1 cellular context compared by ENCODE assay signal in the genomic region with DNA sequence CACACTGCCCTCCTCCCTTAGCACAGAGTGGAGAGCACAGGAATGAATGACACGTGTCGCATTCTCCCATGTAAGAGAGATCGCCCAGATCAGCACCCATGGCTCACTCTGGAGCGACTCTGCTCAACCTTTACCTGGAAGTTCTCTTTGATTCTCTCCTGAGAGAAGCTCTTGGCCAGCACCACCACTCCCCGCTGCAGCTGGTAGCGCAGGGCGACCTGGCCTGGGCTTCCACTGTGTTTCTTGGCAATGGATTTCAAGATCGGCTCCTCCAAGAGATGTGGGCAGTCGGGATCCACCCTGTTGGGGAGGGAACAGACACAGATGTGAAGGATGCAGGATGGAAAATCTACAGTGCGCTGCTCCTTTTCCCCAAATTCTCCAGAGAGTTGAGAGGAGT.
TF ChIP-seq lines count a peak whose summit lies in the region.

No MANE protein-coding gene starts in this region.

TF ChIP-seq in HepG2, 621 proteins besides CTCF, POLR2A, EP300 and RAD21:
- TF ChIP-seq ZNF672 (CRISPR knock-in tag; IDR thresholded peaks at IDR 0.05) (no peak), ZNF263 (CRISPR knock-in tag; IDR thresholded peaks at IDR 0.05) (no peak), ZNF256 (CRISPR knock-in tag; conservative IDR thresholded peaks at IDR 0.05) (no peak), NFKBIZ (CRISPR knock-in tag; IDR thresholded peaks at IDR 0.05) (no peak), MED8 (CRISPR knock-in tag; IDR thresholded peaks at IDR 0.05; ENCODE audit: insufficient replicate concordance) (no peak), MEIS2 (CRISPR knock-in tag; IDR thresholded peaks at IDR 0.05) (no peak), SALL2 (CRISPR knock-in tag; IDR thresholded peaks at IDR 0.05) (no peak), KDM6A (CRISPR knock-in tag; IDR thresholded peaks at IDR 0.05; ENCODE audit: low read depth) (no peak), ZKSCAN5 (CRISPR knock-in tag; IDR thresholded peaks at IDR 0.05) (no peak), FOXJ3 (CRISPR knock-in tag; IDR thresholded peaks at IDR 0.05; ENCODE audit: borderline replicate concordance) (no peak), ZNF766 (CRISPR knock-in tag; IDR thresholded peaks at IDR 0.05; ENCODE audit: borderline replicate concordance) (no peak), XBP1 (CRISPR knock-in tag; IDR thresholded peaks at IDR 0.05) (no peak), ZNF652 (CRISPR knock-in tag; IDR thresholded peaks at IDR 0.05; ENCODE audit: borderline replicate concordance, low read depth) (no peak)
- TF ChIP-seq, protein P1, sequence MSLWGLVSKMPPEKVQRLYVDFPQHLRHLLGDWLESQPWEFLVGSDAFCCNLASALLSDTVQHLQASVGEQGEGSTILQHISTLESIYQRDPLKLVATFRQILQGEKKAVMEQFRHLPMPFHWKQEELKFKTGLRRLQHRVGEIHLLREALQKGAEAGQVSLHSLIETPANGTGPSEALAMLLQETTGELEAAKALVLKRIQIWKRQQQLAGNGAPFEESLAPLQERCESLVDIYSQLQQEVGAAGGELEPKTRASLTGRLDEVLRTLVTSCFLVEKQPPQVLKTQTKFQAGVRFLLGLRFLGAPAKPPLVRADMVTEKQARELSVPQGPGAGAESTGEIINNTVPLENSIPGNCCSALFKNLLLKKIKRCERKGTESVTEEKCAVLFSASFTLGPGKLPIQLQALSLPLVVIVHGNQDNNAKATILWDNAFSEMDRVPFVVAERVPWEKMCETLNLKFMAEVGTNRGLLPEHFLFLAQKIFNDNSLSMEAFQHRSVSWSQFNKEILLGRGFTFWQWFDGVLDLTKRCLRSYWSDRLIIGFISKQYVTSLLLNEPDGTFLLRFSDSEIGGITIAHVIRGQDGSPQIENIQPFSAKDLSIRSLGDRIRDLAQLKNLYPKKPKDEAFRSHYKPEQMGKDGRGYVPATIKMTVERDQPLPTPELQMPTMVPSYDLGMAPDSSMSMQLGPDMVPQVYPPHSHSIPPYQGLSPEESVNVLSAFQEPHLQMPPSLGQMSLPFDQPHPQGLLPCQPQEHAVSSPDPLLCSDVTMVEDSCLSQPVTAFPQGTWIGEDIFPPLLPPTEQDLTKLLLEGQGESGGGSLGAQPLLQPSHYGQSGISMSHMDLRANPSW (CRISPR knock-in tag; IDR thresholded peaks at IDR 0.05; ENCODE audit: borderline replicate concordance), result no peak
TF ChIP-seq in HepG2: peak in this region for 0.
